ENCODE assay signal across 25 cellular contexts in the genomic region with DNA sequence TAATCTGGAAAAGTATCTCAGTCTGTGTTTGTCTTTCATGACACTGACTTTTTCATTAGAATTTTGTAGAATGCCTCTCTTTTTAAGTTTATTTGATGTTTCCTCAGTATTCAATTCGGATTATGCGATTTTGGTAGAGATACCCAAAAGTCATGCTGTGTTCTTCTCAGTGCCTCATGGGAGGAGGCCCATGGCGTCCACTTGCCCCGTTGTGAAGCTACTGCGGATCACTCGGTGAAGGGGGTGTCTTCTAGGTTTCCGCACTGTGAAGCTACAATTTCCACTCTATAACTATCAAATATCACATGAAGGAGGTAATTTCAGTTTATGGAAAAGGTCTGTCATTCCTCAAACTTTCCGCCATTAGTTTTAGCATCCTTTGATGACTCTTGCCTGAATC.
A peak's percentile ranks its signal among the peaks of the same experiment; 100 is the strongest.
DNase-seq lines count a peak whose midpoint lies in the region; ATAC-seq and TF ChIP-seq lines count a peak whose summit lies in the region.
"Had no signal": no experiment of that assay in that cellular context is flagged by ENCODE, and none has a peak within 500 bp of the region (broad histone marks: within the 10 kb centered on the region; RNA-seq: fewer than 3 reads in every experiment).

No MANE protein-coding gene starts in this region.

- H3K27me3 Mint-ChIP-seq in activated CD8-positive, alpha-beta memory T cell treated with anti-CD3 and anti-CD28 coated beads, Interleukin-2, amount 10 ng/mL, durations not matched to agents 7 days and 5 days: no peaks in the 10 kb centered on the region
- no peaks in the 10 kb centered on the region for H3K27me3 Mint-ChIP-seq in osteocyte (ENCODE audit: unreplicated experiment)
- peaks cover 2% of the 10 kb centered on the region for H3K27me3 Mint-ChIP-seq in neural progenitor cell (ENCODE audit: insufficient read depth, low read depth)
- H3K27me3 Mint-ChIP-seq: CD4-positive, CD25-positive, alpha-beta regulatory T cell had no signal

- ATAC-seq in activated CD8-positive, alpha-beta memory T cell treated with anti-CD3 and anti-CD28 coated beads, Interleukin-2, amount 10 ng/mL, durations not matched to agents 7 days and 5 days: no peak
- ATAC-seq: GM12878 had no signal

- H3K36me3 ChIP-seq in HUES64 (ENCODE audit: insufficient read depth, low read length) (no peaks in the 10 kb centered on the region), neural progenitor cell (no peaks in the 10 kb centered on the region)
- H3K36me3 ChIP-seq: BE2C, BLaER1 had no signal

- peak; percentile 1 for DNase-seq in activated CD8-positive, alpha-beta memory T cell treated with anti-CD3 and anti-CD28 coated beads, Interleukin-2, amount 10 ng/mL, durations not matched to agents 7 days and 5 days
- DNase-seq in activated CD8-positive, alpha-beta memory T cell treated with anti-CD3 and anti-CD28 coated beads, Interleukin-2, amount 50 U/mL, for 4 hours: no peak
- DNase-seq in osteocyte (ENCODE audit: extremely low spot score, unreplicated experiment): peak; percentile 56
- no peak for DNase-seq in neural progenitor cell (ENCODE audit: low spot score)
- DNase-seq in T-helper 2 cell: no peak
- DNase-seq in stimulated activated naive CD4-positive, alpha-beta T cell treated with Interleukin-2 at 50 U/mL for 16 hours (lab: John Stamatoyannopoulos, UW): no peak
- DNase-seq: 8988T; ACHN; BE2C; C1 segment of cervical spinal cord; CD4-positive, alpha-beta memory T cell; CD4-positive, CD25-positive, alpha-beta regulatory T cell; CD8-positive, alpha-beta memory T cell; COR-L47; DMS 273 treated with DMSO at 0.1 percent for 48 hours; DMS153; DMS53; DMS79; DND-41; EL; GDM1 had no signal

- CTCF ChIA-PET in activated CD8-positive, alpha-beta memory T cell treated with anti-CD3 and anti-CD28 coated beads, Interleukin-2, amount 10 ng/mL, durations not matched to agents 7 days and 5 days (lab: Charles Lee): no interaction called here

- H3K9me3 ChIP-seq in HUES64 (ENCODE audit: insufficient read depth, low read depth, low read length) (peaks cover 94% of the 10 kb centered on the region), neural progenitor cell (ENCODE audit: low read depth) (peaks cover 23% of the 10 kb centered on the region)
- H3K9me3 ChIP-seq: BE2C had no signal

- no peaks in the 10 kb centered on the region for H3K4me1 Mint-ChIP-seq in activated CD8-positive, alpha-beta memory T cell treated with anti-CD3 and anti-CD28 coated beads, Interleukin-2, amount 10 ng/mL, durations not matched to agents 7 days and 5 days
- H3K4me1 Mint-ChIP-seq in osteocyte (ENCODE audit: unreplicated experiment) (no peaks in the 10 kb centered on the region), neural progenitor cell (no peaks in the 10 kb centered on the region)
- H3K4me1 Mint-ChIP-seq: CD14-positive monocyte; CD4-positive, alpha-beta memory T cell; CD4-positive, CD25-positive, alpha-beta regulatory T cell; CD8-positive, alpha-beta memory T cell had no signal

- H3K9me3 Mint-ChIP-seq in activated CD8-positive, alpha-beta memory T cell treated with anti-CD3 and anti-CD28 coated beads, Interleukin-2, amount 10 ng/mL, durations not matched to agents 7 days and 5 days (ENCODE audit: low read depth): peaks cover 9% of the 10 kb centered on the region
- H3K9me3 Mint-ChIP-seq in osteocyte (ENCODE audit: unreplicated experiment): peaks cover 62% of the 10 kb centered on the region
- H3K9me3 Mint-ChIP-seq in neural progenitor cell: peaks cover 2% of the 10 kb centered on the region
- H3K9me3 Mint-ChIP-seq: CD4-positive, alpha-beta memory T cell; CD4-positive, CD25-positive, alpha-beta regulatory T cell; CD8-positive, alpha-beta memory T cell had no signal

- no peak overlapping the region for H2AFZ ChIP-seq in neural progenitor cell (replicated peaks)

- TF ChIP-seq CTCF in osteocyte (IDR thresholded peaks at IDR 0.05) (no peak), neural progenitor cell (IDR thresholded peaks at IDR 0.05) (no peak)

- no peak overlapping the region for H3K9ac ChIP-seq in HUES64 (ENCODE audit: low read depth, low read length)
- no peak overlapping the region for H3K9ac ChIP-seq in neural progenitor cell
- H3K9ac ChIP-seq: BLaER1 had no signal

- H3K4me2 ChIP-seq in neural progenitor cell: no peak overlapping the region
- H3K4me2 ChIP-seq: BLaER1 had no signal

- peak overlapping the region; percentile 2; the same call in 1 of the 2 replicates for H3K4me3 ChIP-seq in HUES64 (ENCODE audit: low read length)
- H3K4me3 ChIP-seq in neural progenitor cell: no peak overlapping the region
- H3K4me3 ChIP-seq: BLaER1, GM12878 had no signal

- H3K36me3 Mint-ChIP-seq in activated CD8-positive, alpha-beta memory T cell treated with anti-CD3 and anti-CD28 coated beads, Interleukin-2, amount 10 ng/mL, durations not matched to agents 7 days and 5 days: no peaks in the 10 kb centered on the region
- H3K36me3 Mint-ChIP-seq in osteocyte (ENCODE audit: unreplicated experiment) (no peaks in the 10 kb centered on the region), neural progenitor cell (no peaks in the 10 kb centered on the region)
- H3K36me3 Mint-ChIP-seq: CD14-positive monocyte; CD4-positive, alpha-beta memory T cell; CD4-positive, CD25-positive, alpha-beta regulatory T cell; CD8-positive, alpha-beta memory T cell had no signal

- WGBS in HUES64: 92% methylated on average over 6 of the region's 8 CpGs

- H3K79me2 ChIP-seq in neural progenitor cell (ENCODE audit: low read depth): no peaks in the 10 kb centered on the region

- H3K4me1 ChIP-seq in HUES64 (ENCODE audit: insufficient read depth, low read length): no peaks in the 10 kb centered on the region
- no peaks in the 10 kb centered on the region for H3K4me1 ChIP-seq in neural progenitor cell
- H3K4me1 ChIP-seq: BE2C, BLaER1 had no signal

- H4K20me1 ChIP-seq in neural progenitor cell (ENCODE audit: low read depth): no peaks in the 10 kb centered on the region
- H4K20me1 ChIP-seq: BLaER1 had no signal

- no peak overlapping the region for H3K27ac ChIP-seq in HUES64 (ENCODE audit: low read depth, low read length)
- H3K27ac ChIP-seq in neural progenitor cell: no peak overlapping the region
- H3K27ac ChIP-seq: BLaER1 had no signal

- H3K27ac Mint-ChIP-seq in activated CD8-positive, alpha-beta memory T cell treated with anti-CD3 and anti-CD28 coated beads, Interleukin-2, amount 10 ng/mL, durations not matched to agents 7 days and 5 days: no peak overlapping the region
- H3K27ac Mint-ChIP-seq in osteocyte (ENCODE audit: unreplicated experiment): no peak overlapping the region
- no peak overlapping the region for H3K27ac Mint-ChIP-seq in neural progenitor cell
- H3K27ac Mint-ChIP-seq: CD14-positive monocyte; CD4-positive, alpha-beta memory T cell; CD4-positive, CD25-positive, alpha-beta regulatory T cell had no signal

- H3F3A ChIP-seq in neural progenitor cell (ENCODE audit: low read depth): peaks cover 6% of the 10 kb centered on the region

- H3K4me3 Mint-ChIP-seq in activated CD8-positive, alpha-beta memory T cell treated with anti-CD3 and anti-CD28 coated beads, Interleukin-2, amount 10 ng/mL, durations not matched to agents 7 days and 5 days: no peak overlapping the region
- H3K4me3 Mint-ChIP-seq in osteocyte (ENCODE audit: unreplicated experiment) (no peak overlapping the region), neural progenitor cell (no peak overlapping the region)
- H3K4me3 Mint-ChIP-seq: CD14-positive monocyte; CD4-positive, alpha-beta memory T cell; CD4-positive, CD25-positive, alpha-beta regulatory T cell; CD8-positive, alpha-beta memory T cell had no signal

- H3K27me3 ChIP-seq in HUES64 (ENCODE audit: insufficient read depth, low read length): no peaks in the 10 kb centered on the region
- no peaks in the 10 kb centered on the region for H3K27me3 ChIP-seq in neural progenitor cell
- H3K27me3 ChIP-seq: BE2C, BLaER1 had no signal

Comparison
In these comparisons a context has a peak if more than half of its experiments do, and no peak if none do; other contexts are left out.
1. DNase-seq: peak in activated CD8-positive, alpha-beta memory T cell treated with anti-CD3 and anti-CD28 coated beads, Interleukin-2, amount 10 ng/mL, durations not matched to agents 7 days and 5 days (single experiment) and osteocyte (single experiment); none in activated CD8-positive, alpha-beta memory T cell treated with anti-CD3 and anti-CD28 coated beads, Interleukin-2, amount 50 U/mL, for 4 hours (single experiment), neural progenitor cell (single experiment), T-helper 2 cell (0 of 5) and stimulated activated naive CD4-positive, alpha-beta T cell treated with Interleukin-2 at 50 U/mL for 16 hours (single experiment).